Comparison of ENCODE assay signal across 8 cellular contexts in genomic region chr14:103715052-103716000, GRCh38. TPM values are rescaled to one million over a fixed set of nuclear protein-coding genes. Genes with fewer than 3 reads are reported as not detected.
DNase-seq lines count a peak whose midpoint lies in the region; ATAC-seq and TF ChIP-seq lines count a peak whose summit lies in the region.

Gene XRCC3 (minus strand): TSS chr14:103715451. CDS start chr14:103711087, 4,364 bp downstream.
Gene ZFYVE21 (plus strand): TSS chr14:103715810. CDS start chr14:103715842, 32 bp downstream.

- H3K4me3 Mint-ChIP-seq in IgD-negative memory B cell: peak within 1 kb of the TSS; percentile 90 to 95 (median 93)

- H3K36me3 ChIP-seq in mucosa of descending colon (ENCODE audit: low read depth): peaks cover 4% of the 10 kb centered on the region

- H3K27ac Mint-ChIP-seq in IgD-negative memory B cell: peak within 1 kb of the TSS; percentile 84 to 97 (median 84)

- H3K27ac ChIP-seq in epithelial cell of prostate: peak within 1 kb of the TSS; percentile 46

- no peaks in the 10 kb centered on the region for H3K9me3 ChIP-seq in mucosa of descending colon

- intact Hi-C loops in mucosa of descending colon (cut with DNase I, micrococcal nuclease): no loop called here

- DNase-seq in DMS 273 treated with DMSO at 0.1 percent for 48 hours (lab: John Stamatoyannopoulos, UW) (peak; percentile 99), OCI-M2 (lab: John Stamatoyannopoulos, UW; ENCODE audit: unreplicated experiment) (peak; percentile 98), activated T-cell treated with anti-CD3 and anti-CD28 coated beads for 4 hours (peak; percentile 99), epithelial cell of prostate (ENCODE audit: low read depth, low spot score) (peak; percentile 96), mucosa of descending colon (peak; percentile 99 to 100 (median 100))
- peak; percentile 99 for DNase-seq in stimulated activated CD8-positive, alpha-beta memory T cell treated with anti-CD3 and anti-CD28 coated beads, Interleukin-4, amount 100 ng/mL, for 24 hours (ENCODE audit: low read depth)

- TF ChIP-seq CTCF in mucosa of descending colon (IDR thresholded peaks at IDR 0.05): no peak

- H3K4me1 ChIP-seq in mucosa of descending colon (ENCODE audit: low read depth): peaks cover 40% of the 10 kb centered on the region

- H3K4me3 ChIP-seq in mucosa of descending colon: peak within 1 kb of the TSS; percentile 78

- no peaks in the 10 kb centered on the region for H3K27me3 Mint-ChIP-seq in IgD-negative memory B cell

- ATAC-seq in GM21529 (IDR thresholded peaks at IDR 0.05; ENCODE audit: unreplicated experiment) (peak; percentile 94), mucosa of descending colon (peak; percentile 85)

- peaks cover 1% of the 10 kb centered on the region for H3K36me3 Mint-ChIP-seq in IgD-negative memory B cell

- H3K9me3 Mint-ChIP-seq in IgD-negative memory B cell: no peaks in the 10 kb centered on the region

- H3K4me1 Mint-ChIP-seq in IgD-negative memory B cell: peaks cover 29 to 31% (median 30%) of the 10 kb centered on the region in 3 donors

RNA-seq across cellular contexts. Expression of gene XRCC3, which starts in this region (rescaled TPM):
- polyA plus RNA-seq in IgD-negative memory B cell: 5.7 TPM
- total RNA-seq in mucosa of descending colon: 10 to 100 TPM in 2 of 3 donors, 1 to 10 TPM in 1; 7.7 to 17.8 (median 11.0) TPM

RNA-seq across cellular contexts. Expression of gene ZFYVE21, which starts in this region (rescaled TPM):
- polyA plus RNA-seq in IgD-negative memory B cell: 10.3 TPM
- total RNA-seq in mucosa of descending colon: 10 to 100 TPM; 49.9 to 67.1 (median 60.9) TPM

Comparison
In these comparisons a context has a peak if more than half of its experiments do, and no peak if none do; other contexts are left out.
1. Peak in every context shown above with its lines: DNase-seq, ATAC-seq, H3K4me3 ChIP-seq and H3K27ac ChIP-seq.